16 cellular contexts compared by ENCODE assay signal in genomic region chr5:8576178-8576577, GRCh38.
DNase-seq lines count a peak whose midpoint lies in the region; ATAC-seq and TF ChIP-seq lines count a peak whose summit lies in the region.
"Had no signal": no experiment of that assay in that cellular context is flagged by ENCODE, and none has a peak within 500 bp of the region (broad histone marks: within the 10 kb centered on the region; RNA-seq: fewer than 3 reads in every experiment).

No MANE protein-coding gene starts in this region.

- 68 to 82% methylated on average over 10 of the region's 10 CpGs for WGBS in upper lobe of left lung, 2 donors

- intact Hi-C loops in sciatic nerve (cut with DNase I) = no loop called here

- peak; percentile 8 for DNase-seq in Daoy (ENCODE audit: low read depth)
- DNase-seq in M059J (ENCODE audit: low read depth) = peak; percentile 4
- peak; percentile 11 for DNase-seq in fibroblast of mammary gland (ENCODE audit: low read depth)
- DNase-seq in sciatic nerve (ENCODE audit: low spot score) = no peak
- DNase-seq in upper lobe of left lung = no peak
- no peak for DNase-seq in HuH-7.5 (ENCODE audit: low spot score)
- DNase-seq: 8988T; AML-193; CD4-positive, CD25-positive, alpha-beta regulatory T cell; DMS53; KG1 had no signal

- H3K4me1 ChIP-seq in upper lobe of left lung = no peaks in the 10 kb centered on the region
- H3K4me1 ChIP-seq: BLaER1 had no signal

- ATAC-seq in sciatic nerve (peak; percentile 17), HG02981 (IDR thresholded peaks at IDR 0.05; ENCODE audit: unreplicated experiment) (no peak), upper lobe of left lung (ENCODE audit: low FRiP score in 2 of 2) (no peak)
- ATAC-seq: GM12878, HCT116 had no signal

- H3K27me3 ChIP-seq in upper lobe of left lung = no peaks in the 10 kb centered on the region
- H3K27me3 ChIP-seq: BLaER1 had no signal

- no peaks in the 10 kb centered on the region for H3K36me3 ChIP-seq in upper lobe of left lung
- H3K36me3 ChIP-seq: BLaER1 had no signal

- no peaks in the 10 kb centered on the region for H3K9me3 ChIP-seq in upper lobe of left lung
- H3K9me3 ChIP-seq: BLaER1 had no signal

- no peak for TF ChIP-seq CTCF in fibroblast of mammary gland (conservative IDR thresholded peaks at IDR 0.05; ENCODE audit: control insufficient read depth, insufficient read depth, low read depth, low read length)
- TF ChIP-seq CTCF in upper lobe of left lung (IDR thresholded peaks at IDR 0.05) = no peak

- H3K27ac ChIP-seq in upper lobe of left lung = no peak overlapping the region
- H3K27ac ChIP-seq: BLaER1, HL-60 had no signal

- no peak for TF ChIP-seq POLR2A in upper lobe of left lung (IDR thresholded peaks at IDR 0.05)

- no peak overlapping the region for H3K4me3 ChIP-seq in fibroblast of mammary gland (ENCODE audit: control insufficient read depth, low read depth, low read length)
- H3K4me3 ChIP-seq in upper lobe of left lung = no peak overlapping the region
- H3K4me3 ChIP-seq: BLaER1, GM12878 had no signal

- TF ChIP-seq EP300 in upper lobe of left lung (IDR thresholded peaks at IDR 0.05) = no peak

Comparison
In these comparisons a context has a peak if more than half of its experiments do, and no peak if none do; other contexts are left out.
1. DNase-seq: peak in Daoy (single experiment), M059J (single experiment) and fibroblast of mammary gland (single experiment); none in sciatic nerve (single experiment), upper lobe of left lung (0 of 2) and HuH-7.5 (single experiment).